8 cellular contexts compared by ENCODE assay signal in the genomic region with DNA sequence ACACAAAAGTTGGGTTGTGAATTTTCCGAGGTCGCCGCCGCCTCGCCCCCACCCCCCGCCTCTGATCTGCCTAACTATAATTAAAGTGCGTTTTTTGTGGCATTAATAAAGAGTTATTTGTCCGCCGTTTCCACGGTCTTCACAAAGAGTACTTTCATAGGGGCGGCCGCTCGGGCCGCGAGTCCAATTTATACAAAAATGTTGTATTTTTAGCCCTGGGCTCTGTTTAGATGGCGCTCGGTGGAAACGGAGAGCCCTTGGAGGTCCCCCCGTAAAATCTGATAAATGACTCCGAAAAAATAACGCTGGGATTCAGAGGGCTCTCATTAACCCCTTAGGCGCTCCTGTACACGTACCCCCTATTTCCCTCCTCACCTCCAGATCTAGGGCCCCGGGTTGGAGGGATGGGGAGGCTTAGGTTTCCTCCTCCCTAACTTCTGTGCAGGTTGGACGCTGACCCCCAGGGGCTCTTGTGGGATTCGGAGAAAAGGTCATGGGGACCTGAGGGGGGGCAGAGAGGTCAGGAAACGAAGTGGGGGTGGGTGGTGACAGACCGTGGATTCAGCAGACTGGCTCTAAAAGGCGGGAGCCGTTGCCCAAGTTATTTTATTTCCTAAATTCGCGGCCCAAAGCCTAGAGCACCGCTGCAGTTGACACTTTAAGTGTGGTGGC. TPM values are rescaled to one million over a fixed set of nuclear protein-coding genes. Genes with fewer than 3 reads are reported as not detected.
A peak's percentile ranks its signal among the peaks of the same experiment; 100 is the strongest.
DNase-seq lines count a peak whose midpoint lies in the region; ATAC-seq and TF ChIP-seq lines count a peak whose summit lies in the region.

No MANE protein-coding gene starts in this region.

- H3K9me3 ChIP-seq in upper lobe of left lung = no peaks in the 10 kb centered on the region

- H3K27ac ChIP-seq in caudate nucleus (ENCODE audit: low read depth, low read length) = peak overlapping the region; percentile 40
- peak overlapping the region in 1 of 4 donors; percentile 17 for H3K27ac ChIP-seq in upper lobe of left lung

- H3K27me3 Mint-ChIP-seq in activated T-cell treated with anti-CD3 and anti-CD28 coated beads, Interleukin-2, amount 50 U/mL, for 4 hours (ENCODE audit: low read depth) = peaks cover 67% of the 10 kb centered on the region

- H3K27me3 ChIP-seq in upper lobe of left lung = peaks cover 1 to 66% (median 38%) of the 10 kb centered on the region in 4 donors

- peaks cover 44% of the 10 kb centered on the region for H3K4me1 Mint-ChIP-seq in activated T-cell treated with anti-CD3 and anti-CD28 coated beads, Interleukin-2, amount 50 U/mL, for 4 hours (ENCODE audit: low read depth)

- peaks cover 63 to 82% (median 71%) of the 10 kb centered on the region in 4 donors for H3K4me1 ChIP-seq in upper lobe of left lung

- H3K4me3 ChIP-seq in upper lobe of left lung = peak overlapping the region in 3 of 4 donors; percentile 36 to 61 (median 57)

- no peak for TF ChIP-seq EP300 in upper lobe of left lung (IDR thresholded peaks at IDR 0.05)

- TF ChIP-seq POLR2A in upper lobe of left lung (IDR thresholded peaks at IDR 0.05) = no peak

- no peak for ATAC-seq in activated T-cell treated with anti-CD3 and anti-CD28 coated beads, Interleukin-2, amount 50 U/mL, for 4 hours
- ATAC-seq in upper lobe of left lung (ENCODE audit: low FRiP score in 2 of 2) = no peak
- no peak for ATAC-seq in HG03175 (IDR thresholded peaks at IDR 0.05; ENCODE audit: unreplicated experiment)
- no peak for ATAC-seq in GM19351 (IDR thresholded peaks at IDR 0.05; ENCODE audit: unreplicated experiment)

- no peaks in the 10 kb centered on the region for H3K36me3 ChIP-seq in upper lobe of left lung

- no peak for DNase-seq in activated T-cell treated with anti-CD3 and anti-CD28 coated beads, Interleukin-2, amount 50 U/mL, for 4 hours
- DNase-seq in activated T-cell treated with anti-CD3 and anti-CD28 coated beads, Interleukin-2, amount 50 U/mL, for 1 hour = no peak
- DNase-seq in caudate nucleus (lab: John Stamatoyannopoulos, UW) = peak in 1 of 61 donors; percentile 65
- DNase-seq in mesenteric fat pad (ENCODE audit: low spot score) = peak; percentile 82
- no peak for DNase-seq in upper lobe of left lung
- no peak for DNase-seq in ACHN

- in situ Hi-C loops in ACHN (cut with HindIII; ENCODE audit: low pct_ligation_motif_present, low pct_unique_long_range_greater_than_20kb, low sequenced_read_pairs) = no loop called here

- peak overlapping the region; percentile 65 for H3K4me3 Mint-ChIP-seq in activated T-cell treated with anti-CD3 and anti-CD28 coated beads, Interleukin-2, amount 50 U/mL, for 4 hours

- WGBS in upper lobe of left lung, 2 donors = 3 to 4% methylated on average over 32 to 33 of the region's 33 CpGs

- no peak for TF ChIP-seq CTCF in upper lobe of left lung (IDR thresholded peaks at IDR 0.05)

- H3K9me3 Mint-ChIP-seq in activated T-cell treated with anti-CD3 and anti-CD28 coated beads, Interleukin-2, amount 50 U/mL, for 4 hours = no peaks in the 10 kb centered on the region

- H3K36me3 Mint-ChIP-seq in activated T-cell treated with anti-CD3 and anti-CD28 coated beads, Interleukin-2, amount 50 U/mL, for 4 hours (ENCODE audit: insufficient read depth) = no peaks in the 10 kb centered on the region

RNA-seq across cellular contexts. Expression of a gene that starts 1.9 kb away (rescaled TPM):
- under 1 TPM in 1 of 3 donors, not detected in 2; 0.16 TPM for total RNA-seq in activated T-cell treated with anti-CD3 and anti-CD28 coated beads, Interleukin-2, amount 50 U/mL, for 4 hours
- total RNA-seq in mesenteric fat pad = 41.9 TPM
- total RNA-seq in upper lobe of left lung = 1 to 10 TPM in 4 of 6 donors, under 1 TPM in 1, not detected in 1; 0.89 to 4.8 (median 4.5) TPM
